8 cellular contexts compared by ENCODE assay signal in the genomic region with DNA sequence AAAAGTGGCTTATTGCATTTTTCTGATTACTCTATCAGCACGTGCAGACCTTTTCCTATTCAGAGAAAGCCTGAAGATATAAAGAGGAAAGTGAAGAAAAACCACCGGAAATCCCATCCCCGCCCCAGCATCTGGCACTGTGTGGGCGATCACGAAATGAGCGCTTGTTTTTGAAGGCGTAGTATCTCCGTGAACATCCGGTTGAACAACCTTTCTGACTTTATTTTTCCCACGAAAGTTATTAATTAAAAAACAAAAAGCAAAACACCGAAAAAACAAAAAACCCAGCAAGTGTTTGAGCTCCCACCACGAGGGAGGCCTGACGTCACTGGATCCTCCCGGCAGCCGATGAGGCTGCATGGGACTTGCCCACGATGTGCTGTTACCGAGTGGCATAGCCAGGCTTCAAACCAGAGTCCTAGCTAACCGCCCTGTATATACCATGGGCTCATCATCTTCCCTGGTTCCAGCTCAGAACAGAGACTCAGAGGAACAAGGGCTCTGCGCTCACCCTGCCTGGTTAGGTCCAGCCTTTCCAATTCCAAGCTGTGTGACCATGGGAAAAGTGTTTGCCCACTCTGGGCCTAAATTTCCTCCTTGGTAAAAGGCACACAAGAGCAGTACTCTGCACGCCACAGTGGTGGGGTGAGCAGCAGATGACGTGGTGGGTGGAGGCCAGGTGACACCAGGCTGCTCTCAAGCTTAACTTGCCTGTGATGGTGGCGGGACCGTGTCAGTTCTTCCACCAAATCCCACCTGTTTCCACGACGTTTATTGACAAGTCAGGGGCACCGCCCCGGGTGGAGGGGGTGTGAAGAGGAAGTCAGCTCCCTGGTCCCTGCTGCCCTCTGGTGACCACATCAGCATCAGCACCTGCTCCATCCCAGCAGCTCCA. TPM values are rescaled to one million over a fixed set of nuclear protein-coding genes. Genes with fewer than 3 reads are reported as not detected.
A peak's percentile ranks its signal among the peaks of the same experiment; 100 is the strongest.
DNase-seq lines count a peak whose midpoint lies in the region; ATAC-seq and TF ChIP-seq lines count a peak whose summit lies in the region.

No MANE protein-coding gene starts in this region.

- no peaks in the 10 kb centered on the region for H3K9me3 ChIP-seq in NT2/D1 (ENCODE audit: insufficient read depth, low read length)
- H3K9me3 ChIP-seq in mucosa of stomach (ENCODE audit: control insufficient read depth, low read length) = no peaks in the 10 kb centered on the region

- no peak for DNase-seq in BJ (ENCODE audit: low read depth)
- peak; percentile 55 for DNase-seq in NT2/D1 (ENCODE audit: low read depth, low spot score)
- peak; percentile 92 for DNase-seq in activated CD8-positive, alpha-beta memory T cell treated with anti-CD3 and anti-CD28 coated beads, Interleukin-2, amount 50 U/mL, for 4 hours
- DNase-seq in epithelial cell of esophagus (ENCODE audit: low read depth) = peak; percentile 75
- DNase-seq in stimulated activated CD8-positive, alpha-beta memory T cell treated with anti-CD3 and anti-CD28 coated beads, Interleukin-4, amount 100 ng/mL, for 48 hours = peak; percentile 92

- H3K36me3 ChIP-seq in BJ (ENCODE audit: control insufficient read depth, insufficient read depth, low read length) = peaks cover 10% of the 10 kb centered on the region
- peaks cover 14% of the 10 kb centered on the region for H3K36me3 ChIP-seq in NT2/D1 (ENCODE audit: insufficient read depth, insufficient read length, low read length)
- peaks cover 6% of the 10 kb centered on the region for H3K36me3 ChIP-seq in mucosa of stomach (ENCODE audit: control insufficient read depth, insufficient read depth, low read length)

- CTCF ChIA-PET in BJ (lab: Yijun Ruan, JAX) = interaction anchor here (0.6 to 8.7 kb wide), 48 partner anchors 8 to 1530 kb away, joined by 3 to 206 read pairs (median 4); no protein-coding TSS in a partner anchor

- H3K27me3 ChIP-seq in BJ (ENCODE audit: control insufficient read depth, insufficient read depth, low read length) = no peaks in the 10 kb centered on the region
- no peaks in the 10 kb centered on the region for H3K27me3 ChIP-seq in NT2/D1 (ENCODE audit: insufficient read depth, insufficient read length)
- H3K27me3 ChIP-seq in mucosa of stomach (ENCODE audit: control insufficient read depth, insufficient read depth, low read length) = no peaks in the 10 kb centered on the region

- H3K9ac ChIP-seq in NT2/D1 (ENCODE audit: insufficient read length, low read depth) (no peak overlapping the region), mucosa of stomach (ENCODE audit: low read length) (peak overlapping the region; percentile 25)

- peak; percentile 92 for TF ChIP-seq CTCF in BJ (IDR thresholded peaks at IDR 0.05; ENCODE audit: insufficient read depth, low read depth, low read length)
- TF ChIP-seq CTCF in epithelial cell of esophagus (IDR thresholded peaks at IDR 0.05; ENCODE audit: insufficient read depth, low read depth, low read length, missing control alignments) = peak; percentile 83

- H3K4me3 ChIP-seq in BJ (ENCODE audit: low read depth, low read length) = 0 out of 2 replicates have a peak overlapping the region, but pooled peaks have one; percentile 1
- no peak overlapping the region for H3K4me3 ChIP-seq in NT2/D1 (ENCODE audit: insufficient read length, low read depth)
- no peak overlapping the region for H3K4me3 ChIP-seq in epithelial cell of esophagus (ENCODE audit: low read length)
- H3K4me3 ChIP-seq in mucosa of stomach (ENCODE audit: low read length) = peak overlapping the region; percentile 2

- POLR2A ChIA-PET in BJ (lab: Charles Lee) = no interaction called here

- H3K4me1 ChIP-seq in NT2/D1 (ENCODE audit: insufficient read depth, insufficient read length) (no peaks in the 10 kb centered on the region), mucosa of stomach (ENCODE audit: control insufficient read depth, insufficient read depth, low read length) (peaks cover 31% of the 10 kb centered on the region)

- ATAC-seq in GM19043 (IDR thresholded peaks at IDR 0.05; ENCODE audit: low read depth, unreplicated experiment) = peak; percentile 73
- ATAC-seq in HG03196 (IDR thresholded peaks at IDR 0.05; ENCODE audit: unreplicated experiment) = peak; percentile 71

RNA-seq across cellular contexts. Expression of gene IL21R, which starts 34.3 kb away (rescaled TPM):
- polyA plus RNA-seq in BJ (2011; rRNA removed) = 0.33 and 0.58 TPM in 2 replicates
- 0.57 and 0.76 TPM in 2 replicates for polyA minus RNA-seq in BJ (2011; rRNA and poly(A)+ RNA removed)

RNA-seq across cellular contexts. Expression of gene IL4R, which starts 53.9 kb away (rescaled TPM):
- 17.3 and 25.4 TPM in 2 replicates for polyA plus RNA-seq in BJ (2011; rRNA removed)
- polyA minus RNA-seq in BJ (2011; rRNA and poly(A)+ RNA removed) = 12.8 and 26.1 TPM in 2 replicates

Comparison
In these comparisons a context has a peak if more than half of its experiments do, and no peak if none do; other contexts are left out.
1. H3K4me3 ChIP-seq: peak in BJ (single experiment) and mucosa of stomach (single experiment); none in NT2/D1 (single experiment) and epithelial cell of esophagus (single experiment).